8 cellular contexts compared by ENCODE assay signal in genomic region chr1:167936930-167937708, GRCh38. TPM values are rescaled to one million over a fixed set of nuclear protein-coding genes. Genes with fewer than 3 reads are reported as not detected.
A peak's percentile ranks its signal among the peaks of the same experiment; 100 is the strongest.
DNase-seq lines count a peak whose midpoint lies in the region; ATAC-seq lines count a peak whose summit lies in the region.

MPC2 (minus strand) TSS chr1:167937072; CDS start chr1:167935841, 1,231 bp downstream.

- CTCF ChIA-PET in activated CD4-positive, alpha-beta memory T cell treated with anti-CD3 and anti-CD28 coated beads for 36 hours (lab: Charles Lee), result interaction anchor here (0.8 to 5.3 kb wide), 3 partner anchors 12 to 223 kb away, joined by 3 to 27 read pairs (median 3); no protein-coding TSS in a partner anchor

- no peaks in the 10 kb centered on the region for H3K27me3 ChIP-seq in ACC112 (ENCODE audit: insufficient read depth, low read length)

- no peaks in the 10 kb centered on the region for H3K36me3 ChIP-seq in ACC112 (ENCODE audit: insufficient read depth, low read length)

- H3K4me1 ChIP-seq in ACC112 (ENCODE audit: control insufficient read depth, insufficient read depth, low read length, unreplicated experiment), result peaks cover 14% of the 10 kb centered on the region

- peak; percentile 81 for DNase-seq in NCI-H748 (lab: John Stamatoyannopoulos, UW; ENCODE audit: unreplicated experiment)
- peak; percentile 72 for DNase-seq in activated CD4-positive, alpha-beta memory T cell treated with anti-CD3 and anti-CD28 coated beads for 36 hours
- DNase-seq in effector CD8-positive, alpha-beta T cell (lab: John Stamatoyannopoulos, UW), result peak; percentile 66
- peak; percentile 59 to 65 for DNase-seq in lung microvascular endothelial cell (ENCODE audit: low read depth in 2 of 2)
- DNase-seq in stimulated activated CD4-positive, alpha-beta T cell treated with anti-CD3 and anti-CD28 coated beads, TNF-alpha, amount 100 ng/mL, for 4 hours (ENCODE audit: low read depth in 3 of 3), result peak; percentile 20 to 31 (median 27)

- intact Hi-C loops in activated CD4-positive, alpha-beta memory T cell treated with anti-CD3 and anti-CD28 coated beads for 36 hours (cut with micrococcal nuclease), result loop anchor here (1.0 to 5.0 kb wide), 9 partner anchors 134 to 1955 kb away; partner anchors contain the start of genes POU2F1, RCSD1, SCYL3 and TADA1

- H3K4me1 Mint-ChIP-seq in activated CD4-positive, alpha-beta memory T cell treated with anti-CD3 and anti-CD28 coated beads for 36 hours (ENCODE audit: low read depth), result peaks cover 35% of the 10 kb centered on the region

- peak within 1 kb of the TSS; percentile 91 for H3K4me3 Mint-ChIP-seq in activated CD4-positive, alpha-beta memory T cell treated with anti-CD3 and anti-CD28 coated beads for 36 hours

- H2AFZ ChIP-seq in ACC112 (ENCODE audit: low read length, unreplicated experiment), result peak within 1 kb of the TSS; percentile 68

- ATAC-seq in GM18873 (IDR thresholded peaks at IDR 0.05; ENCODE audit: low FRiP score, unreplicated experiment), result peak; percentile 15
- ATAC-seq in HG03354 (IDR thresholded peaks at IDR 0.05; ENCODE audit: poor library complexity, severe bottlenecking, unreplicated experiment), result peak; percentile 28

- peak within 1 kb of the TSS; percentile 85 for H3K4me3 ChIP-seq in ACC112 (ENCODE audit: low read depth, low read length)

- H3K36me3 Mint-ChIP-seq in activated CD4-positive, alpha-beta memory T cell treated with anti-CD3 and anti-CD28 coated beads for 36 hours, result peaks cover 8% of the 10 kb centered on the region

- peaks cover 75% of the 10 kb centered on the region for H3K79me2 ChIP-seq in ACC112 (ENCODE audit: control insufficient read depth, insufficient read depth, low read length, unreplicated experiment)

- no peaks in the 10 kb centered on the region for H3K27me3 Mint-ChIP-seq in activated CD4-positive, alpha-beta memory T cell treated with anti-CD3 and anti-CD28 coated beads for 36 hours

- peak within 1 kb of the TSS; percentile 89 for H3K27ac ChIP-seq in ACC112 (ENCODE audit: low read depth, low read length)

- no peaks in the 10 kb centered on the region for H3K9me3 Mint-ChIP-seq in activated CD4-positive, alpha-beta memory T cell treated with anti-CD3 and anti-CD28 coated beads for 36 hours

- POLR2A ChIA-PET in activated CD4-positive, alpha-beta memory T cell treated with anti-CD3 and anti-CD28 coated beads for 36 hours (lab: Charles Lee), result interaction anchor here (0.6 to 1.9 kb wide), 3 partner anchors 9 to 290 kb away, joined by 3 to 6 read pairs (median 5); no protein-coding TSS in a partner anchor

- H3K27ac Mint-ChIP-seq in activated CD4-positive, alpha-beta memory T cell treated with anti-CD3 and anti-CD28 coated beads for 36 hours, result peak within 1 kb of the TSS; percentile 100

RNA-seq across cellular contexts. Expression of gene MPC2, which starts in this region (rescaled TPM):
- 10 to 100 TPM; 68.4 to 71.3 TPM for total RNA-seq in activated CD4-positive, alpha-beta memory T cell treated with anti-CD3 and anti-CD28 coated beads for 36 hours
- total RNA-seq in lung microvascular endothelial cell, result 19.0 and 19.6 TPM in 2 replicates

Comparison
In these comparisons a context has a peak if more than half of its experiments do, and no peak if none do; other contexts are left out.
1. Peak in every context shown above with its lines: DNase-seq, ATAC-seq, H3K4me3 ChIP-seq and H3K27ac ChIP-seq.
2. DNase-seq: peak in every context shown above with its lines; median percentile 81 in NCI-H748; 72 in activated CD4-positive, alpha-beta memory T cell treated with anti-CD3 and anti-CD28 coated beads for 36 hours; 66 in effector CD8-positive, alpha-beta T cell; 62 in lung microvascular endothelial cell; 27 in stimulated activated CD4-positive, alpha-beta T cell treated with anti-CD3 and anti-CD28 coated beads, TNF-alpha, amount 100 ng/mL, for 4 hours.